25 cellular contexts compared by ENCODE assay signal in genomic region chr18:58302811-58303210, GRCh38.
DNase-seq lines count a peak whose midpoint lies in the region; ATAC-seq, FAIRE-seq and TF ChIP-seq lines count a peak whose summit lies in the region.
"Had no signal": no experiment of that assay in that cellular context is flagged by ENCODE, and none has a peak within 500 bp of the region (broad histone marks: within the 10 kb centered on the region; RNA-seq: fewer than 3 reads in every experiment).

No MANE protein-coding gene starts in this region.

- SMC1A ChIA-PET in GM12878 (lab: Charles Lee; ENCODE audit: uncharacterized antibody, unreplicated experiment): interaction anchor here (0.9 to 6.7 kb wide), 15 partner anchors 8 to 108 kb away, joined by 3 to 82 read pairs (median 4); no protein-coding TSS in a partner anchor

- no peak overlapping the region for H3K4me3 ChIP-seq in GM12878
- H3K4me3 ChIP-seq: coronary artery, heart left ventricle, SK-N-MC, smooth muscle cell, vagina had no signal

- no peak for TF ChIP-seq EP300 in GM12878 (IDR thresholded peaks at IDR 0.05; ENCODE audit: borderline replicate concordance in 1 of 2, control insufficient read depth in 1 of 2, low read depth in 2 of 2, low read length in 2 of 2)

- no peak overlapping the region for H3K9ac ChIP-seq in GM12878 (ENCODE audit: control insufficient read depth, insufficient read depth, low read length)

- H3K4me1 Mint-ChIP-seq in activated CD8-positive, alpha-beta T cell treated with anti-CD3 and anti-CD28 coated beads for 36 hours (ENCODE audit: low read depth): peaks cover 21% of the 10 kb centered on the region
- H3K4me1 Mint-ChIP-seq in activated CD8-positive, alpha-beta T cell treated with anti-CD3 and anti-CD28 coated beads, Interleukin-2, amount 10 ng/mL, durations not matched to agents 7 days and 5 days (ENCODE audit: low read depth): peaks cover 6% of the 10 kb centered on the region
- H3K4me1 Mint-ChIP-seq in stimulated activated effector memory CD8-positive, alpha-beta T cell treated with anti-CD3 and anti-CD28 coated beads, Interleukin-12 subunit alpha, Interleukin-12 subunit beta, amount 100 ng/mL, for 72 hours: peaks cover 9% of the 10 kb centered on the region

- peaks cover 7% of the 10 kb centered on the region for H3K9me3 Mint-ChIP-seq in activated CD8-positive, alpha-beta T cell treated with anti-CD3 and anti-CD28 coated beads for 36 hours
- peaks cover 6% of the 10 kb centered on the region for H3K9me3 Mint-ChIP-seq in activated CD8-positive, alpha-beta T cell treated with anti-CD3 and anti-CD28 coated beads, Interleukin-2, amount 10 ng/mL, durations not matched to agents 7 days and 5 days (ENCODE audit: insufficient read depth)
- H3K9me3 Mint-ChIP-seq in stimulated activated effector memory CD8-positive, alpha-beta T cell treated with anti-CD3 and anti-CD28 coated beads, Interleukin-12 subunit alpha, Interleukin-12 subunit beta, amount 100 ng/mL, for 72 hours: peaks cover 3% of the 10 kb centered on the region

- no peak overlapping the region for H3K27ac ChIP-seq in GM12878 (ENCODE audit: control insufficient read depth, insufficient read depth)
- H3K27ac ChIP-seq: coronary artery, heart left ventricle, SK-N-MC, vagina had no signal

- CTCF ChIA-PET in activated CD8-positive, alpha-beta T cell treated with anti-CD3 and anti-CD28 coated beads for 36 hours (lab: Charles Lee): interaction anchor here (1.0 to 1.8 kb wide), 3 partner anchors 14 to 122 kb away, joined by 3 to 7 read pairs (median 3); no protein-coding TSS in a partner anchor
- CTCF ChIA-PET in activated CD8-positive, alpha-beta T cell treated with anti-CD3 and anti-CD28 coated beads, Interleukin-2, amount 10 ng/mL, durations not matched to agents 7 days and 5 days (lab: Charles Lee): interaction anchor here (1.0 to 2.5 kb wide), 3 partner anchors 8 to 30 kb away, joined by 3 to 7 read pairs (median 3); no protein-coding TSS in a partner anchor
- CTCF ChIA-PET in GM12878 (lab: Yijun Ruan, JAX): interaction anchor here (0.9 to 3.2 kb wide), 13 partner anchors 10 to 461 kb away, joined by 3 to 14 read pairs (median 6); no protein-coding TSS in a partner anchor

- no peaks in the 10 kb centered on the region for H3K36me3 ChIP-seq in GM12878 (ENCODE audit: control insufficient read depth in 2 of 2, insufficient read depth in 2 of 2, low read length in 1 of 2)
- H3K36me3 ChIP-seq: BE2C, heart left ventricle, vagina had no signal

- no peak for TF ChIP-seq POLR2A in GM12878 (IDR thresholded peaks at IDR 0.05; ENCODE audit: low read depth, low read length)

- peak; percentile 60 for ATAC-seq in activated CD8-positive, alpha-beta T cell treated with anti-CD3 and anti-CD28 coated beads for 36 hours
- no peak for ATAC-seq in activated CD8-positive, alpha-beta T cell treated with anti-CD3 and anti-CD28 coated beads, Interleukin-2, amount 10 ng/mL, durations not matched to agents 7 days and 5 days
- ATAC-seq in GM12878: peak; percentile 55
- ATAC-seq in stimulated activated effector memory CD8-positive, alpha-beta T cell treated with anti-CD3 and anti-CD28 coated beads, Interleukin-12 subunit alpha, Interleukin-12 subunit beta, amount 100 ng/mL, for 72 hours: peak; percentile 23
- ATAC-seq: WTC11 had no signal

- peaks cover 2% of the 10 kb centered on the region for H3K36me3 Mint-ChIP-seq in activated CD8-positive, alpha-beta T cell treated with anti-CD3 and anti-CD28 coated beads for 36 hours (ENCODE audit: low read depth)
- no peaks in the 10 kb centered on the region for H3K36me3 Mint-ChIP-seq in activated CD8-positive, alpha-beta T cell treated with anti-CD3 and anti-CD28 coated beads, Interleukin-2, amount 10 ng/mL, durations not matched to agents 7 days and 5 days (ENCODE audit: low read depth)
- no peaks in the 10 kb centered on the region for H3K36me3 Mint-ChIP-seq in stimulated activated effector memory CD8-positive, alpha-beta T cell treated with anti-CD3 and anti-CD28 coated beads, Interleukin-12 subunit alpha, Interleukin-12 subunit beta, amount 100 ng/mL, for 72 hours

- H3K9me3 ChIP-seq in GM12878 (replicated peaks; ENCODE audit: control insufficient read depth, insufficient read depth, low read length): peaks cover 9% of the 10 kb centered on the region
- H3K9me3 ChIP-seq: BE2C, vagina had no signal

- in situ Hi-C loops in GM12878 (cut with MboI): no loop called here

- peaks cover 3% of the 10 kb centered on the region for H3K27me3 Mint-ChIP-seq in activated CD8-positive, alpha-beta T cell treated with anti-CD3 and anti-CD28 coated beads for 36 hours
- peaks cover 7% of the 10 kb centered on the region for H3K27me3 Mint-ChIP-seq in activated CD8-positive, alpha-beta T cell treated with anti-CD3 and anti-CD28 coated beads, Interleukin-2, amount 10 ng/mL, durations not matched to agents 7 days and 5 days (ENCODE audit: low read depth)

- H3K27me3 ChIP-seq in GM12878 (replicated peaks in 1 of 2; ENCODE audit: control insufficient read depth in 2 of 2, insufficient read depth in 2 of 2, low read length in 1 of 2): no peaks in the 10 kb centered on the region
- H3K27me3 ChIP-seq: BE2C, heart left ventricle, vagina had no signal

- no peak overlapping the region for H2AFZ ChIP-seq in GM12878 (ENCODE audit: control insufficient read depth, low read depth, low read length)

- H3K4me3 Mint-ChIP-seq in activated CD8-positive, alpha-beta T cell treated with anti-CD3 and anti-CD28 coated beads for 36 hours: no peak overlapping the region
- no peak overlapping the region for H3K4me3 Mint-ChIP-seq in activated CD8-positive, alpha-beta T cell treated with anti-CD3 and anti-CD28 coated beads, Interleukin-2, amount 10 ng/mL, durations not matched to agents 7 days and 5 days
- H3K4me3 Mint-ChIP-seq in stimulated activated effector memory CD8-positive, alpha-beta T cell treated with anti-CD3 and anti-CD28 coated beads, Interleukin-12 subunit alpha, Interleukin-12 subunit beta, amount 100 ng/mL, for 72 hours: peak overlapping the region; percentile 10
- H3K4me3 Mint-ChIP-seq: WTC11 had no signal

- peaks cover 13% of the 10 kb centered on the region for H3K4me1 ChIP-seq in GM12878 (ENCODE audit: control insufficient read depth, insufficient read depth, low read length)
- H3K4me1 ChIP-seq: BE2C had no signal

- RAD21 ChIA-PET in GM12878 (lab: Charles Lee; ENCODE audit: unreplicated experiment): interaction anchor here (0.9 to 3.8 kb wide), 12 partner anchors 10 to 259 kb away, joined by 3 to 31 read pairs (median 4); partner anchors contain the start of gene NEDD4L

- 31% methylated on average over 5 of the region's 5 CpGs for WGBS in GM12878 (ENCODE audit: insufficient coverage, insufficient replicate concordance, low lambda C conversion rate, missing lambda C conversion rate)

- peak; percentile 34; the same call in 1 of the 2 replicates for TF ChIP-seq RAD21 in GM12878 (IDR thresholded peaks at IDR 0.05; ENCODE audit: insufficient read depth, low read depth, low read length)

- no peak for TF ChIP-seq CTCF in activated CD8-positive, alpha-beta T cell treated with anti-CD3 and anti-CD28 coated beads for 36 hours (IDR thresholded peaks at IDR 0.05)
- TF ChIP-seq CTCF in GM12878 (IDR thresholded peaks at IDR 0.05 in 2 of 3, conservative IDR thresholded peaks at IDR 0.05 in 1 of 3; ENCODE audit: control insufficient read depth in 2 of 3, extremely low read depth in 1 of 3, insufficient read depth in 1 of 3, low read depth in 3 of 3, low read length in 3 of 3): no peak; a peak in 1 of 6 replicates

- no peaks in the 10 kb centered on the region for H3K79me2 ChIP-seq in GM12878 (ENCODE audit: control insufficient read depth, insufficient read depth, low read length)

- peak; percentile 24 for DNase-seq in activated CD8-positive, alpha-beta T cell treated with anti-CD3 and anti-CD28 coated beads for 36 hours
- DNase-seq in activated CD8-positive, alpha-beta T cell treated with anti-CD3 and anti-CD28 coated beads, Interleukin-2, amount 10 ng/mL, durations not matched to agents 7 days and 5 days: no peak
- DNase-seq in GM18507 (ENCODE audit: extremely low spot score, insufficient read length, low read depth): no peak
- no peak for DNase-seq in GM12878 (ENCODE audit: low read depth, low spot score)
- DNase-seq in stimulated activated effector memory CD8-positive, alpha-beta T cell treated with anti-CD3 and anti-CD28 coated beads, Interleukin-12 subunit alpha, Interleukin-12 subunit beta, amount 100 ng/mL, for 72 hours (ENCODE audit: low spot score in 2 of 2): no peak
- no peak for DNase-seq in mucosa of gallbladder (ENCODE audit: low spot score)
- no peak for DNase-seq in activated CD8-positive, alpha-beta memory T cell treated with anti-CD3 and anti-CD28 coated beads, Interleukin-2, amount 50 U/mL, for 48 hours
- no peak for DNase-seq in Ammon's horn (ENCODE audit: low spot score)
- DNase-seq: activated effector memory CD4-positive, alpha-beta T cell treated with Interleukin-2 at 50 U/mL for 16 hours; amniotic stem cell; BE2C; heart left ventricle; NCI-H1417 treated with DMSO at 0.1 percent for 48 hours; NCI-H510A; RPMI8226; T-helper 9 cell had no signal

- intact Hi-C loops in activated CD8-positive, alpha-beta T cell treated with anti-CD3 and anti-CD28 coated beads for 36 hours (cut with micrococcal nuclease): no loop called here
- intact Hi-C loops in GM12878 (cut with micrococcal nuclease; ENCODE audit: unreplicated experiment): no loop called here

- FAIRE-seq in GM18507 (lab: Jason Lieb, UNC) (peak; percentile 56), GM12878 (lab: Jason Lieb, UNC) (no peak)
- FAIRE-seq: A204.1, bronchial epithelial cell, endometrium, H54 had no signal

- no TSS peak for BruUV-seq in GM12878 (replicated peaks; lab: Mats Ljungman, UMichigan)

- no peak overlapping the region for H3K27ac Mint-ChIP-seq in activated CD8-positive, alpha-beta T cell treated with anti-CD3 and anti-CD28 coated beads for 36 hours
- no peak overlapping the region for H3K27ac Mint-ChIP-seq in activated CD8-positive, alpha-beta T cell treated with anti-CD3 and anti-CD28 coated beads, Interleukin-2, amount 10 ng/mL, durations not matched to agents 7 days and 5 days
- no peak overlapping the region for H3K27ac Mint-ChIP-seq in stimulated activated effector memory CD8-positive, alpha-beta T cell treated with anti-CD3 and anti-CD28 coated beads, Interleukin-12 subunit alpha, Interleukin-12 subunit beta, amount 100 ng/mL, for 72 hours
- H3K27ac Mint-ChIP-seq: WTC11 had no signal

- no peaks in the 10 kb centered on the region for H4K20me1 ChIP-seq in GM12878 (ENCODE audit: control insufficient read depth, insufficient read depth)

- POLR2A ChIA-PET in activated CD8-positive, alpha-beta T cell treated with anti-CD3 and anti-CD28 coated beads for 36 hours (lab: Charles Lee): no interaction called here
- POLR2A ChIA-PET in activated CD8-positive, alpha-beta T cell treated with anti-CD3 and anti-CD28 coated beads, Interleukin-2, amount 10 ng/mL, durations not matched to agents 7 days and 5 days (lab: Charles Lee): no interaction called here
- POLR2A ChIA-PET in GM12878 (lab: Charles Lee): interaction anchor here (1.1 to 5.7 kb wide), 6 partner anchors 8 to 78 kb away, joined by 3 to 43 read pairs (median 4); no protein-coding TSS in a partner anchor

- H3K4me2 ChIP-seq in GM12878 (ENCODE audit: control insufficient read depth, insufficient read depth): no peak overlapping the region; the same call in 1 of the 2 replicates

TF ChIP-seq in GM12878, 131 proteins besides CTCF, POLR2A, EP300 and RAD21 (continues in another document):
- no peak for TF ChIP-seq MEF2B (IDR thresholded peaks at IDR 0.05; ENCODE audit: partially characterized antibody, poor library complexity, severe bottlenecking)
